ENCODE assay signal across 12 cellular contexts in the genomic region with DNA sequence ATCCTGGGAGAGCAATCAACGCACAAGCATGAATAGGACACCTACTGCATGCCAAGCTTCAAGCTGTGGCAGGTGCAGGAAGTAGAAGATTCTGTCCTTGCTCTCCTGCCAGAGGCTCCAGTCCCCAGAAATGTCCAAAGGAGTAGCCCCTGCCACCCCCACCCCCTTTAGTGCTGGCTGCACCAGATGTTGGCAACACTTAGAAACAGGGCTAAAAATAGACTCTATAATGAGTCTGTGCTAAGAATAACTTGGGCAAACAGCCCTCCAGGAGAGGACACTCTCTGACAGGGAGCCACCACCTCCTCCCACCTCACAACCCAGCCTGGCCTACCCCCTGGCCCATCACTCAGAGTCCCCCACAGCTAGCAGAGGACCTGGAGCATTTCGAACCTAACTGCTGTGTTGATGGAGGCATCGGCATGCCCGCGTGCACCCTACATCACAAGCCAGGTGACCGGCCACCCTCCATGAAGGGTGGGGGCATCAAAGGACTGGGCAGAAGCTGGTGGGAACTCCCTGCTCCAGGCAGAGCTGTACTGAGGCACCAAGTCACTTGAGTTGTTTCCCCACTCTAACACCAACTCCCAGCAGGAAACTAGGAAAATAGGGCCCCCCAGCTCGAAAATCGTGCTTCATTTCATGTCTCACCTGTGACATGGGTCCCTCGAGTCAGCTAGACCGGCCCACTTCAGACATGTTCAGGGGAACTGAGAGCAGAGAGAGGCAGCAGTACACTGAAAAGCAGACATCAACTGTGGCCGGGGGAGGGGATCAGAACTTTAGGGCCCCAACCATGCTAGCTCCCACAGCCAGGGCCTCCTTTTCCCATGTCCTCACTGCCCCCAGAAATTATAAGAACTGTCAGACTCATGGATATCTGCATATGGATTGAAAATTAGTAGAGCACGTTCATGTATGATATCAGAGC. TPM values are rescaled to one million over a fixed set of nuclear protein-coding genes. Genes with fewer than 3 reads are reported as not detected.
DNase-seq lines count a peak whose midpoint lies in the region; TF ChIP-seq lines count a peak whose summit lies in the region.
"Had no signal": no experiment of that assay in that cellular context is flagged by ENCODE, and none has a peak within 500 bp of the region (broad histone marks: within the 10 kb centered on the region; RNA-seq: fewer than 3 reads in every experiment).

No MANE protein-coding gene starts in this region.

- peaks cover 6% of the 10 kb centered on the region for H3K27me3 Mint-ChIP-seq in nephron progenitor cell (ENCODE audit: low read depth, poor library complexity)

- H3K9me2 ChIP-seq in Loucy (replicated peaks; ENCODE audit: low read depth, low read length), result no peaks in the 10 kb centered on the region

- no peaks in the 10 kb centered on the region for H4K20me1 ChIP-seq in Loucy (ENCODE audit: insufficient read depth, low read length, poor library complexity, severe bottlenecking)

- H3K4me3 ChIP-seq in Loucy (ENCODE audit: low read length, poor library complexity, severe bottlenecking), result no peak overlapping the region

- peak; percentile 21 for DNase-seq in COR-L47 (lab: John Stamatoyannopoulos, UW)
- peak in 1 of 61 donors; percentile 31 for DNase-seq in caudate nucleus (lab: John Stamatoyannopoulos, UW)
- no peak for DNase-seq in nephron progenitor cell
- no peak for DNase-seq in NCI-H2196 treated with DMSO at 0.1 percent for 48 hours (lab: John Stamatoyannopoulos, UW; ENCODE audit: unreplicated experiment)
- DNase-seq in GDM1 (lab: John Stamatoyannopoulos, UW), result no peak
- no peak for DNase-seq in NCI-H748 treated with DMSO at 0.1 percent for 48 hours (lab: John Stamatoyannopoulos, UW)
- DNase-seq in ureter (ENCODE audit: low spot score), result no peak
- DNase-seq: Caco-2; NCI-H2081 treated with DMSO at 0.1 percent for 48 hours; stimulated activated naive CD8-positive, alpha-beta T cell treated with anti-CD3 and anti-CD28 coated beads, Interleukin-15, Interleukin-2, amounts not matched to agents 100 U/mL and 50 U/mL, for 24 hours; SW 1271 had no signal

- H3K9me3 Mint-ChIP-seq in nephron progenitor cell, result no peaks in the 10 kb centered on the region

- no peaks in the 10 kb centered on the region for H3F3A ChIP-seq in Loucy (ENCODE audit: low read depth)

- peak overlapping the region; percentile 60 for H3K27ac ChIP-seq in caudate nucleus (ENCODE audit: low read depth, low read length)

- no peak overlapping the region for H3K4me3 Mint-ChIP-seq in nephron progenitor cell

- no peaks in the 10 kb centered on the region for H3K9me3 ChIP-seq in Loucy (ENCODE audit: insufficient read depth, low read depth, low read length)
- H3K9me3 ChIP-seq: Caco-2 had no signal

- H3K9ac ChIP-seq in Loucy (ENCODE audit: low read depth, low read length, poor library complexity, severe bottlenecking), result peak overlapping the region; percentile 26

- TF ChIP-seq CTCF in Loucy (conservative IDR thresholded peaks at IDR 0.05; ENCODE audit: low read length), result no peak
- TF ChIP-seq CTCF in nephron progenitor cell (IDR thresholded peaks at IDR 0.05), result no peak

- H3K36me3 Mint-ChIP-seq in nephron progenitor cell (ENCODE audit: low read depth), result no peaks in the 10 kb centered on the region

- peak overlapping the region; percentile 40 for H3K27ac Mint-ChIP-seq in nephron progenitor cell

- H2AFZ ChIP-seq in Loucy (ENCODE audit: low read length), result no peak overlapping the region

- H3K79me2 ChIP-seq in Loucy (ENCODE audit: insufficient read depth, low read length), result no peaks in the 10 kb centered on the region

- H3K4me1 ChIP-seq in Loucy (ENCODE audit: insufficient read depth, low read length, poor library complexity, severe bottlenecking), result peaks cover 33% of the 10 kb centered on the region
- H3K4me1 ChIP-seq: Caco-2 had no signal

- H3K4me1 Mint-ChIP-seq in nephron progenitor cell, result peaks cover 45% of the 10 kb centered on the region

- H3K36me3 ChIP-seq in Loucy (ENCODE audit: insufficient read depth, low read length), result no peaks in the 10 kb centered on the region

- H3K4me2 ChIP-seq in Loucy (ENCODE audit: low read depth, low read length, poor library complexity, severe bottlenecking), result peak overlapping the region; percentile 62

- H3K27me3 ChIP-seq in Loucy (ENCODE audit: insufficient read depth, low read length, poor library complexity, severe bottlenecking), result no peaks in the 10 kb centered on the region

RNA-seq across cellular contexts. Expression of a gene that starts 18.6 kb away (rescaled TPM):
- 29.4 TPM for total RNA-seq in ureter

RNA-seq across cellular contexts. Expression of a gene that starts 30.4 kb away (rescaled TPM):
- not detected for total RNA-seq in ureter
